ENCODE assay signal across 2 cellular contexts in the genomic region with DNA sequence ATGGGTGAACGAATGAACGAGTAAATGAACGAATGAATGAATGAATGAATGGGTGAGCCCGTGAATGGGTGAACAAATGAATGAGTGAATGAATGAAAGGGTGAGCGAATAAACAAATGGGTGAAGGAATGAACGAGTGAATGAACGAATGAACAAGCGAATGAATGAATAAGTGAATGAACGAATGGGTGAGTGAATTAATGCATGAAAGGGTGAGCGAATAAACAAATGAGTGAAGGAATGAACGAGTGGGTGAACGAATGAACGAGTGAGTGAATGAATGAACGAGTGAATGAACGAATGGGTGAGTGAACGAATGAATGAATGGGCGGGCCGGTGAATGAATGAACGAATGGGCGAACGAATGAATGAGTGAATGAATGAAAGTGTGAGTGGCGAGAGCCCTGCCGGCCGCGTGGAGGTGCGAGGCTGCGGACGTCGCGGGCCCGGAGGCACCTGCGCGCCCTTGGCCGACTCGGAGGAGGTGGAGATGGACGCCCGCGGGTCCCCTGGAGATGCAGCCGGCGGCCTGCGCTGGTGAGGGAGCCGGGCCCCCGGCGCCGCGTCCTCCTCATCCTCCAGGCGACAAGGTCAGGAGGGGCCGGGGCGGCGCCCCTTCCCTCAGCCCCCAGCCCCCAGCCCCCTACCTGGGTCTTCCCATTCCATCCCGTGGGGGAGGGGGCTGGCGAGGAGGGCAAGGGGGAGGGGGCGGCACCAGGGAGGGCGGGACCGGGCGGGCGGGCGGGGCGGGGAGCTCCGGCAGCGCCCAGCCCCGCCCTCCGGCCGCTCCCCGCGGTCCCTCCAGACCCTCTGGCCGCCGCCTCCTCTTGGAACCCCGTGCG.
TF ChIP-seq lines count a peak whose summit lies in the region.

No MANE protein-coding gene starts in this region.

TF ChIP-seq in HEK293, 187 proteins besides CTCF, POLR2A, EP300 and RAD21 (continued from another document and continues in another):
- TF ChIP-seq SP7 (tag by site-specific recombination; IDR thresholded peaks at IDR 0.05) (peak; percentile 60), ZNF629 (tag by site-specific recombination; IDR thresholded peaks at IDR 0.05) (0 out of 2 replicates have a peak, but pooled peaks have one; percentile 17), PRDM1 (tag by site-specific recombination; IDR thresholded peaks at IDR 0.05) (peak; percentile 80), KLF8 (tag by site-specific recombination; IDR thresholded peaks at IDR 0.05) (peak; percentile 33; the same call in 1 of the 2 replicates), ZNF768 (tag by site-specific recombination; IDR thresholded peaks at IDR 0.05) (no peak), ZNF221 (tag by site-specific recombination; IDR thresholded peaks at IDR 0.05; ENCODE audit: borderline replicate concordance) (no peak), ZNF37A (tag by site-specific recombination; IDR thresholded peaks at IDR 0.05) (no peak), ZNF169 (tag by site-specific recombination; IDR thresholded peaks at IDR 0.05) (no peak), ZNF664 (tag by site-specific recombination; IDR thresholded peaks at IDR 0.05) (peak; percentile 18; the same call in 1 of the 2 replicates), ZNF202 (tag by site-specific recombination; IDR thresholded peaks at IDR 0.05; ENCODE audit: borderline replicate concordance) (no peak), KLF7 (tag by site-specific recombination; IDR thresholded peaks at IDR 0.05; ENCODE audit: borderline replicate concordance) (no peak)
- TF ChIP-seq, protein P1, sequence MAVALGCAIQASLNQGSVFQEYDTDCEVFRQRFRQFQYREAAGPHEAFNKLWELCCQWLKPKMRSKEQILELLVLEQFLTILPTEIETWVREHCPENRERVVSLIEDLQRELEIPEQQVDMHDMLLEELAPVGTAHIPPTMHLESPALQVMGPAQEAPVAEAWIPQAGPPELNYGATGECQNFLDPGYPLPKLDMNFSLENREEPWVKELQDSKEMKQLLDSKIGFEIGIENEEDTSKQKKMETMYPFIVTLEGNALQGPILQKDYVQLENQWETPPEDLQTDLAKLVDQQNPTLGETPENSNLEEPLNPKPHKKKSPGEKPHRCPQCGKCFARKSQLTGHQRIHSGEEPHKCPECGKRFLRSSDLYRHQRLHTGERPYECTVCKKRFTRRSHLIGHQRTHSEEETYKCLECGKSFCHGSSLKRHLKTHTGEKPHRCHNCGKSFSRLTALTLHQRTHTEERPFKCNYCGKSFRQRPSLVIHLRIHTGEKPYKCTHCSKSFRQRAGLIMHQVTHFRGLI (tag by site-specific recombination; IDR thresholded peaks at IDR 0.05): no peak
- TF ChIP-seq, protein P2, sequence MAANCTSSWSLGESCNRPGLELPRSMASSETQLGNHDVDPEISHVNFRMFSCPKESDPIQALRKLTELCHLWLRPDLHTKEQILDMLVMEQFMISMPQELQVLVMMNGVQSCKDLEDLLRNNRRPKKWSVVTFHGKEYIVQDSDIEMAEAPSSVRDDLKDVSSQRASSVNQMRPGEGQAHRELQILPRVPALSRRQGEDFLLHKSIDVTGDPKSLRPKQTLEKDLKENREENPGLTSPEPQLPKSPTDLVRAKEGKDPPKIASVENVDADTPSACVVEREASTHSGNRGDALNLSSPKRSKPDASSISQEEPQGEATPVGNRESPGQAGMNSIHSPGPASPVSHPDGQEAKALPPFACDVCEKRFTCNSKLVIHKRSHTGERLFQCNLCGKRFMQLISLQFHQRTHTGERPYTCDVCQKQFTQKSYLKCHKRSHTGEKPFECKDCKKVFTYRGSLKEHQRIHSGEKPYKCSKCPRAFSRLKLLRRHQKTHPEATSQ (tag by site-specific recombination; IDR thresholded peaks at IDR 0.05): peak; percentile 71; the same call in 1 of the 2 replicates
- TF ChIP-seq, protein P3, sequence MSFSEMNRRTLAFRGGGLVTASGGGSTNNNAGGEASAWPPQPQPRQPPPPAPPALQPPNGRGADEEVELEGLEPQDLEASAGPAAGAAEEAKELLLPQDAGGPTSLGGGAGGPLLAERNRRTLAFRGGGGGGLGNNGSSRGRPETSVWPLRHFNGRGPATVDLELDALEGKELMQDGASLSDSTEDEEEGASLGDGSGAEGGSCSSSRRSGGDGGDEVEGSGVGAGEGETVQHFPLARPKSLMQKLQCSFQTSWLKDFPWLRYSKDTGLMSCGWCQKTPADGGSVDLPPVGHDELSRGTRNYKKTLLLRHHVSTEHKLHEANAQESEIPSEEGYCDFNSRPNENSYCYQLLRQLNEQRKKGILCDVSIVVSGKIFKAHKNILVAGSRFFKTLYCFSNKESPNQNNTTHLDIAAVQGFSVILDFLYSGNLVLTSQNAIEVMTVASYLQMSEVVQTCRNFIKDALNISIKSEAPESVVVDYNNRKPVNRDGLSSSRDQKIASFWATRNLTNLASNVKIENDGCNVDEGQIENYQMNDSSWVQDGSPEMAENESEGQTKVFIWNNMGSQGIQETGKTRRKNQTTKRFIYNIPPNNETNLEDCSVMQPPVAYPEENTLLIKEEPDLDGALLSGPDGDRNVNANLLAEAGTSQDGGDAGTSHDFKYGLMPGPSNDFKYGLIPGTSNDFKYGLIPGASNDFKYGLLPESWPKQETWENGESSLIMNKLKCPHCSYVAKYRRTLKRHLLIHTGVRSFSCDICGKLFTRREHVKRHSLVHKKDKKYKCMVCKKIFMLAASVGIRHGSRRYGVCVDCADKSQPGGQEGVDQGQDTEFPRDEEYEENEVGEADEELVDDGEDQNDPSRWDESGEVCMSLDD (tag by site-specific recombination; IDR thresholded peaks at IDR 0.05): no peak
- TF ChIP-seq, protein P4, sequence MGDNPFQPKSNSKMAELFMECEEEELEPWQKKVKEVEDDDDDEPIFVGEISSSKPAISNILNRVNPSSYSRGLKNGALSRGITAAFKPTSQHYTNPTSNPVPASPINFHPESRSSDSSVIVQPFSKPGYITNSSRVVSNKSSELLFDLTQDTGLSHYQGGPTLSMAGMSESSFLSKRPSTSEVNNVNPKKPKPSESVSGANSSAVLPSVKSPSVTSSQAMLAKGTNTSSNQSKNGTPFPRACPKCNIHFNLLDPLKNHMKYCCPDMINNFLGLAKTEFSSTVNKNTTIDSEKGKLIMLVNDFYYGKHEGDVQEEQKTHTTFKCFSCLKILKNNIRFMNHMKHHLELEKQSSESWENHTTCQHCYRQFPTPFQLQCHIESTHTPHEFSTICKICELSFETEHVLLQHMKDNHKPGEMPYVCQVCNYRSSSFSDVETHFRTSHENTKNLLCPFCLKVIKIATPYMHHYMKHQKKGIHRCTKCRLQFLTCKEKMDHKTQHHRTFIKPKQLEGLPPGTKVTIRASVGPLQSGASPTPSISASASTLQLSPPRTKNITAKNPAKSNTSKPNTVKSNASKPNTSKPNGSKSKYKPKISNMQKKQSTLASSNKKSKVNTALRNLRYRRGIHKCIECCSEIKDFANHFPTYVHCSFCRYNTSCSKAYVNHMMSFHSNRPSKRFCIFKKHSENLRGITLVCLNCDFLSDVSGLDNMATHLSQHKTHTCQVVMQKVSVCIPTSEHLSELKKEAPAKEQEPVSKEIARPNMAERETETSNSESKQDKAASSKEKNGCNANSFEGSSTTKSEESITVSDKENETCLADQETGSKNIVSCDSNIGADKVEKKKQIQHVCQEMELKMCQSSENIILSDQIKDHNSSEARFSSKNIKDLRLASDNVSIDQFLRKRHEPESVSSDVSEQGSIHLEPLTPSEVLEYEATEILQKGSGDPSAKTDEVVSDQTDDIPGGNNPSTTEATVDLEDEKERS (tag by site-specific recombination; IDR thresholded peaks at IDR 0.05): 0 out of 2 replicates have a peak, but pooled peaks have one; percentile 43

TF ChIP-seq in K562, 482 proteins besides CTCF, POLR2A, EP300 and RAD21 (continued from another document and continues in another):
- TF ChIP-seq, protein P5, sequence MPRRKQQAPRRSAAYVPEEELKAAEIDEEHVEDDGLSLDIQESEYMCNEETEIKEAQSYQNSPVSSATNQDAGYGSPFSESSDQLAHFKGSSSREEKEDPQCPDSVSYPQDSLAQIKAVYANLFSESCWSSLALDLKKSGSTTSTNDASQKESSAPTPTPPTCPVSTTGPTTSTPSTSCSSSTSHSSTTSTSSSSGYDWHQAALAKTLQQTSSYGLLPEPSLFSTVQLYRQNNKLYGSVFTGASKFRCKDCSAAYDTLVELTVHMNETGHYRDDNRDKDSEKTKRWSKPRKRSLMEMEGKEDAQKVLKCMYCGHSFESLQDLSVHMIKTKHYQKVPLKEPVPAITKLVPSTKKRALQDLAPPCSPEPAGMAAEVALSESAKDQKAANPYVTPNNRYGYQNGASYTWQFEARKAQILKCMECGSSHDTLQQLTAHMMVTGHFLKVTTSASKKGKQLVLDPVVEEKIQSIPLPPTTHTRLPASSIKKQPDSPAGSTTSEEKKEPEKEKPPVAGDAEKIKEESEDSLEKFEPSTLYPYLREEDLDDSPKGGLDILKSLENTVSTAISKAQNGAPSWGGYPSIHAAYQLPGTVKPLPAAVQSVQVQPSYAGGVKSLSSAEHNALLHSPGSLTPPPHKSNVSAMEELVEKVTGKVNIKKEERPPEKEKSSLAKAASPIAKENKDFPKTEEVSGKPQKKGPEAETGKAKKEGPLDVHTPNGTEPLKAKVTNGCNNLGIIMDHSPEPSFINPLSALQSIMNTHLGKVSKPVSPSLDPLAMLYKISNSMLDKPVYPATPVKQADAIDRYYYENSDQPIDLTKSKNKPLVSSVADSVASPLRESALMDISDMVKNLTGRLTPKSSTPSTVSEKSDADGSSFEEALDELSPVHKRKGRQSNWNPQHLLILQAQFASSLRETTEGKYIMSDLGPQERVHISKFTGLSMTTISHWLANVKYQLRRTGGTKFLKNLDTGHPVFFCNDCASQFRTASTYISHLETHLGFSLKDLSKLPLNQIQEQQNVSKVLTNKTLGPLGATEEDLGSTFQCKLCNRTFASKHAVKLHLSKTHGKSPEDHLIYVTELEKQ (CRISPR knock-in tag; IDR thresholded peaks at IDR 0.05): no peak
- TF ChIP-seq CBX8 (IDR thresholded peaks at IDR 0.05; ENCODE audit: borderline replicate concordance, extremely low read depth, low read depth, low read length, poor library complexity, severe bottlenecking): peak; percentile 41
- no peak for TF ChIP-seq ZNF780A (CRISPR knock-in tag; IDR thresholded peaks at IDR 0.05)
- TF ChIP-seq, protein P6, sequence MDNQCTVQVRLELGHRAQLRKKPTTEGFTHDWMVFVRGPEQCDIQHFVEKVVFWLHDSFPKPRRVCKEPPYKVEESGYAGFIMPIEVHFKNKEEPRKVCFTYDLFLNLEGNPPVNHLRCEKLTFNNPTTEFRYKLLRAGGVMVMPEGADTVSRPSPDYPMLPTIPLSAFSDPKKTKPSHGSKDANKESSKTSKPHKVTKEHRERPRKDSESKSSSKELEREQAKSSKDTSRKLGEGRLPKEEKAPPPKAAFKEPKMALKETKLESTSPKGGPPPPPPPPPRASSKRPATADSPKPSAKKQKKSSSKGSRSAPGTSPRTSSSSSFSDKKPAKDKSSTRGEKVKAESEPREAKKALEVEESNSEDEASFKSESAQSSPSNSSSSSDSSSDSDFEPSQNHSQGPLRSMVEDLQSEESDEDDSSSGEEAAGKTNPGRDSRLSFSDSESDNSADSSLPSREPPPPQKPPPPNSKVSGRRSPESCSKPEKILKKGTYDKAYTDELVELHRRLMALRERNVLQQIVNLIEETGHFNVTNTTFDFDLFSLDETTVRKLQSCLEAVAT (IDR thresholded peaks at IDR 0.05): 0 out of 4 replicates have a peak, but pooled peaks of 1 of the 2 experiments have one; percentile 8
- TF ChIP-seq ZBTB7A (IDR thresholded peaks at IDR 0.05; ENCODE audit: borderline replicate concordance, control insufficient read depth, low read depth, low read length): peak; percentile 7; the same call in 1 of the 2 replicates
- peak; percentile 85 for TF ChIP-seq ADNP (tag; IDR thresholded peaks at IDR 0.05)
- TF ChIP-seq, protein P7, sequence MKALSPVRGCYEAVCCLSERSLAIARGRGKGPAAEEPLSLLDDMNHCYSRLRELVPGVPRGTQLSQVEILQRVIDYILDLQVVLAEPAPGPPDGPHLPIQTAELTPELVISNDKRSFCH (CRISPR knock-in tag; IDR thresholded peaks at IDR 0.05): no peak
- TF ChIP-seq, protein P7 (tag; IDR thresholded peaks at IDR 0.05): no peak
- TF ChIP-seq, protein P8, sequence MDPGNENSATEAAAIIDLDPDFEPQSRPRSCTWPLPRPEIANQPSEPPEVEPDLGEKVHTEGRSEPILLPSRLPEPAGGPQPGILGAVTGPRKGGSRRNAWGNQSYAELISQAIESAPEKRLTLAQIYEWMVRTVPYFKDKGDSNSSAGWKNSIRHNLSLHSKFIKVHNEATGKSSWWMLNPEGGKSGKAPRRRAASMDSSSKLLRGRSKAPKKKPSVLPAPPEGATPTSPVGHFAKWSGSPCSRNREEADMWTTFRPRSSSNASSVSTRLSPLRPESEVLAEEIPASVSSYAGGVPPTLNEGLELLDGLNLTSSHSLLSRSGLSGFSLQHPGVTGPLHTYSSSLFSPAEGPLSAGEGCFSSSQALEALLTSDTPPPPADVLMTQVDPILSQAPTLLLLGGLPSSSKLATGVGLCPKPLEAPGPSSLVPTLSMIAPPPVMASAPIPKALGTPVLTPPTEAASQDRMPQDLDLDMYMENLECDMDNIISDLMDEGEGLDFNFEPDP (CRISPR knock-in tag; IDR thresholded peaks at IDR 0.05): no peak
- TF ChIP-seq KDM1A (IDR thresholded peaks at IDR 0.05): peak in 1 of 2 experiments; percentile 51; a peak in 2 of 4 replicates
- TF ChIP-seq EHMT2 (IDR thresholded peaks at IDR 0.05): 0 out of 2 replicates have a peak, but pooled peaks have one; percentile 14
- TF ChIP-seq, protein P9, sequence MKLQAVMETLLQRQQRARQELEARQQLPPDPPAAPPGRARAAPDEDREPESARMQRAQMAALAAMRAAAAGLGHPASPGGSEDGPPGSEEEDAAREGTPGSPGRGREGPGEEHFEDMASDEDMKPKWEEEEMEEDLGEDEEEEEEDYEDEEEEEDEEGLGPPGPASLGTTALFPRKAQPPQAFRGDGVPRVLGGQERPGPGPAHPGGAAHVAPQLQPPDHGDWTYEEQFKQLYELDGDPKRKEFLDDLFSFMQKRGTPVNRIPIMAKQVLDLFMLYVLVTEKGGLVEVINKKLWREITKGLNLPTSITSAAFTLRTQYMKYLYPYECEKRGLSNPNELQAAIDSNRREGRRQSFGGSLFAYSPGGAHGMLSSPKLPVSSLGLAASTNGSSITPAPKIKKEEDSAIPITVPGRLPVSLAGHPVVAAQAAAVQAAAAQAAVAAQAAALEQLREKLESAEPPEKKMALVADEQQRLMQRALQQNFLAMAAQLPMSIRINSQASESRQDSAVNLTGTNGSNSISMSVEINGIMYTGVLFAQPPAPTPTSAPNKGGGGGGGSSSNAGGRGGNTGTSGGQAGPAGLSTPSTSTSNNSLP (IDR thresholded peaks at IDR 0.05; ENCODE audit: borderline replicate concordance, low read depth, low read length): no peak
- TF ChIP-seq ZNF24 (IDR thresholded peaks at IDR 0.05): peak; percentile 100
- no peak for TF ChIP-seq ZNF408 (CRISPR knock-in tag; IDR thresholded peaks at IDR 0.05; ENCODE audit: low read depth)
- TF ChIP-seq DPF2 (IDR thresholded peaks at IDR 0.05): peak; percentile 32; the same call in 1 of the 2 replicates
- no peak for TF ChIP-seq CBX5 (IDR thresholded peaks at IDR 0.05; ENCODE audit: borderline replicate concordance, low read depth)
- TF ChIP-seq RBM14 (IDR thresholded peaks at IDR 0.05; ENCODE audit: borderline replicate concordance, insufficient read depth, low read depth, low read length): no peak
- TF ChIP-seq NFXL1 (CRISPR knock-in tag; IDR thresholded peaks at IDR 0.05): no peak
- peak; percentile 90 for TF ChIP-seq NFRKB (IDR thresholded peaks at IDR 0.05; ENCODE audit: low read depth)
- TF ChIP-seq, protein P10, sequence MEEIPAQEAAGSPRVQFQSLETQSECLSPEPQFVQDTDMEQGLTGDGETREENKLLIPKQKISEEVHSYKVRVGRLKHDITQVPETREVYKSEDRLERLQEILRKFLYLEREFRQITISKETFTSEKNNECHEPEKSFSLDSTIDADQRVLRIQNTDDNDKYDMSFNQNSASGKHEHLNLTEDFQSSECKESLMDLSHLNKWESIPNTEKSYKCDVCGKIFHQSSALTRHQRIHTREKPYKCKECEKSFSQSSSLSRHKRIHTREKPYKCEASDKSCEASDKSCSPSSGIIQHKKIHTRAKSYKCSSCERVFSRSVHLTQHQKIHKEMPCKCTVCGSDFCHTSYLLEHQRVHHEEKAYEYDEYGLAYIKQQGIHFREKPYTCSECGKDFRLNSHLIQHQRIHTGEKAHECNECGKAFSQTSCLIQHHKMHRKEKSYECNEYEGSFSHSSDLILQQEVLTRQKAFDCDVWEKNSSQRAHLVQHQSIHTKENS (CRISPR knock-in tag; IDR thresholded peaks at IDR 0.05): no peak
- no peak for TF ChIP-seq MXI1 (IDR thresholded peaks at IDR 0.05; ENCODE audit: low read depth, low read length)
